In the genomic region with DNA sequence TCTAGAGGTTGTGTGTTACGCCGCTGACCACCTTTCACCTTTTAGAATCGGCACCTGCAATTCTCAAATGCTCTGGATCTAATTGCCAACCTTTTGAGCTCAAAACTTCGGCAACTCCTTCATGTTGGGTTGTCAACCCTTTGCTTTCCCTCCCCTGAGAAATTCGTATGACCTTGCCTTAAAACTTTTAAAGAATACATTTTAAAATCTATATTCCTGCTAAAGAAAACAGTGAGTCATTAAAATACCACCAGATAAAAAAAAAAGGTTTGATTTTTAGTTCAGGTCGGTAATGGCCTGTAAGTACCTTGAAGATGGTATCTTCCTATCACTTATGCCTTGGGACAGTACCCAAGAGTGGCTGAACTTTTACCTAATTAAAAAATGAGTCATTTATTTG, we compare ENCODE assay signal across 9 cellular contexts. TPM values are rescaled to one million over a fixed set of nuclear protein-coding genes. Genes with fewer than 3 reads are reported as not detected.
DNase-seq lines count a peak whose midpoint lies in the region; ATAC-seq and TF ChIP-seq lines count a peak whose summit lies in the region.
"Not testable (repeated sequence)": the region's sequence is repeated elsewhere in the genome, so short reads cannot be mapped to it uniquely, and the experiment has no call there.
"Had no signal": no experiment of that assay in that cellular context is flagged by ENCODE, and none has a peak within 500 bp of the region (broad histone marks: within the 10 kb centered on the region; RNA-seq: fewer than 3 reads in every experiment).

No MANE protein-coding gene starts in this region.

- not testable (repeated sequence) for H3K27ac Mint-ChIP-seq in CD4-positive, alpha-beta T cell; T-helper 1 cell treated with Interleukin-12 subunit alpha and Interleukin-12 subunit beta and Interleukin-4 antibody, amounts not matched to agents 30 μg/mL and 1 μg/mL, for 36 hours; natural killer cell treated with Interleukin-12 subunit alpha and Interleukin-12 subunit beta and Interleukin-15 and Interleukin-18, amount 100 ng/mL, for 72 hours

- ATAC-seq in CD4-positive, alpha-beta T cell (ENCODE audit: poor library complexity); natural killer cell treated with Interleukin-12 subunit alpha and Interleukin-12 subunit beta and Interleukin-15 and Interleukin-18, amount 100 ng/mL, for 72 hours: not testable (repeated sequence)

- not testable (repeated sequence) for H3K36me3 ChIP-seq in ascending aorta; endocrine pancreas (ENCODE audit: control insufficient read depth, insufficient read depth, low read length); iPS-18a (ENCODE audit: control insufficient read depth, low read depth, low read length); subcutaneous abdominal adipose tissue (ENCODE audit: control insufficient read depth in 5 of 5, insufficient read depth in 5 of 5, low read length in 5 of 5)

- H3K9me3 Mint-ChIP-seq in CD4-positive, alpha-beta T cell; T-helper 1 cell treated with Interleukin-12 subunit alpha and Interleukin-12 subunit beta and Interleukin-4 antibody, amounts not matched to agents 30 μg/mL and 1 μg/mL, for 36 hours; natural killer cell treated with Interleukin-12 subunit alpha and Interleukin-12 subunit beta and Interleukin-15 and Interleukin-18, amount 100 ng/mL, for 72 hours: not testable (repeated sequence)

- peaks cover 14% of the 10 kb centered on the region for H3K4me1 Mint-ChIP-seq in CD4-positive, alpha-beta T cell (ENCODE audit: low read depth)
- H3K4me1 Mint-ChIP-seq in T-helper 1 cell treated with Interleukin-12 subunit alpha and Interleukin-12 subunit beta and Interleukin-4 antibody, amounts not matched to agents 30 μg/mL and 1 μg/mL, for 36 hours (ENCODE audit: low read depth) = peaks cover 41% of the 10 kb centered on the region
- peaks cover 10 to 14% of the 10 kb centered on the region in 2 donors for H3K4me1 Mint-ChIP-seq in natural killer cell treated with Interleukin-12 subunit alpha and Interleukin-12 subunit beta and Interleukin-15 and Interleukin-18, amount 100 ng/mL, for 72 hours (ENCODE audit: low read depth in 2 of 2)

- not testable (repeated sequence) for H3K9ac ChIP-seq in endocrine pancreas (ENCODE audit: control insufficient read depth, insufficient read depth, low read length)
- H3K9ac ChIP-seq in iPS-18a (ENCODE audit: low read length) (peak overlapping the region; percentile 79), subcutaneous abdominal adipose tissue (ENCODE audit: low read length in 5 of 5) (peak overlapping the region in 2 of 5 donors; percentile 47 to 88)

- POLR2A ChIA-PET in CD4-positive, alpha-beta T cell (lab: Charles Lee) = not testable (repeated sequence)

- intact Hi-C loops in CD4-positive, alpha-beta T cell (cut with DNase I, micrococcal nuclease); ascending aorta (cut with DNase I): not testable (repeated sequence)

- not testable (repeated sequence) for H3K9me3 ChIP-seq in CD4-positive, alpha-beta T cell (ENCODE audit: control insufficient read depth, low read length); ascending aorta; endocrine pancreas (ENCODE audit: control insufficient read depth, low read length); iPS-18a (ENCODE audit: control insufficient read depth, low read depth, low read length); subcutaneous abdominal adipose tissue (ENCODE audit: control insufficient read depth in 5 of 5, low read length in 5 of 5)

- not testable (repeated sequence) for H3K4me1 ChIP-seq in ascending aorta; endocrine pancreas (ENCODE audit: control insufficient read depth, insufficient read depth, low read length)
- peaks cover 37% of the 10 kb centered on the region for H3K4me1 ChIP-seq in iPS-18a (ENCODE audit: control insufficient read depth, low read depth, low read length)
- H3K4me1 ChIP-seq in subcutaneous abdominal adipose tissue (ENCODE audit: control insufficient read depth in 5 of 5, insufficient read depth in 5 of 5, low read length in 5 of 5) = peaks cover 0 to 37% (median 17%) of the 10 kb centered on the region in 5 donors

- not testable (repeated sequence) for H3K36me3 Mint-ChIP-seq in CD4-positive, alpha-beta T cell (ENCODE audit: low read depth); T-helper 1 cell treated with Interleukin-12 subunit alpha and Interleukin-12 subunit beta and Interleukin-4 antibody, amounts not matched to agents 30 μg/mL and 1 μg/mL, for 36 hours (ENCODE audit: low read depth); natural killer cell treated with Interleukin-12 subunit alpha and Interleukin-12 subunit beta and Interleukin-15 and Interleukin-18, amount 100 ng/mL, for 72 hours

- H3K27me3 ChIP-seq in CD4-positive, alpha-beta T cell (ENCODE audit: control insufficient read depth, insufficient read depth, low read length) = peaks cover 16% of the 10 kb centered on the region
- not testable (repeated sequence) for H3K27me3 ChIP-seq in HL-60 (ENCODE audit: insufficient read depth, poor library complexity, severe bottlenecking); ascending aorta; endocrine pancreas (ENCODE audit: control insufficient read depth, insufficient read depth, low read length); iPS-18a (ENCODE audit: control insufficient read depth, insufficient read depth, low read length); subcutaneous abdominal adipose tissue (ENCODE audit: control insufficient read depth in 5 of 5, insufficient read depth in 4 of 5, low read length in 5 of 5)

- H3K27me3 Mint-ChIP-seq in CD4-positive, alpha-beta T cell = peaks cover 39% of the 10 kb centered on the region
- H3K27me3 Mint-ChIP-seq in T-helper 1 cell treated with Interleukin-12 subunit alpha and Interleukin-12 subunit beta and Interleukin-4 antibody, amounts not matched to agents 30 μg/mL and 1 μg/mL, for 36 hours (ENCODE audit: low read depth) = peaks cover 32% of the 10 kb centered on the region
- peaks cover 37 to 49% of the 10 kb centered on the region in 2 donors for H3K27me3 Mint-ChIP-seq in natural killer cell treated with Interleukin-12 subunit alpha and Interleukin-12 subunit beta and Interleukin-15 and Interleukin-18, amount 100 ng/mL, for 72 hours

- DNase-seq in CD4-positive, alpha-beta T cell; HL-60 (ENCODE audit: low read depth in 1 of 2, low spot score in 1 of 2); ascending aorta (ENCODE audit: low spot score in 2 of 2); natural killer cell treated with Interleukin-12 subunit alpha and Interleukin-12 subunit beta and Interleukin-15 and Interleukin-18, amount 100 ng/mL, for 72 hours (ENCODE audit: low spot score): not testable (repeated sequence)

- H3K27ac ChIP-seq in CD4-positive, alpha-beta T cell (ENCODE audit: low read depth, low read length); HL-60 (replicated peaks); ascending aorta; iPS-18a (ENCODE audit: low read length): not testable (repeated sequence)
- peak overlapping the region; percentile 18 for H3K27ac ChIP-seq in subcutaneous abdominal adipose tissue (ENCODE audit: low read depth, low read length)

- CTCF ChIA-PET in CD4-positive, alpha-beta T cell (lab: Charles Lee) = not testable (repeated sequence)

- peak overlapping the region; percentile 23 for H3K4me3 Mint-ChIP-seq in CD4-positive, alpha-beta T cell
- H3K4me3 Mint-ChIP-seq in T-helper 1 cell treated with Interleukin-12 subunit alpha and Interleukin-12 subunit beta and Interleukin-4 antibody, amounts not matched to agents 30 μg/mL and 1 μg/mL, for 36 hours = peak overlapping the region; percentile 43
- H3K4me3 Mint-ChIP-seq in natural killer cell treated with Interleukin-12 subunit alpha and Interleukin-12 subunit beta and Interleukin-15 and Interleukin-18, amount 100 ng/mL, for 72 hours = peak overlapping the region; percentile 50

- peak overlapping the region; percentile 22 for H3K4me3 ChIP-seq in HL-60 (replicated peaks; ENCODE audit: insufficient read depth, low read length)
- peak overlapping the region; percentile 26 to 28 for H3K4me3 ChIP-seq in ascending aorta
- peak overlapping the region; percentile 97 for H3K4me3 ChIP-seq in endocrine pancreas (ENCODE audit: control insufficient read depth, insufficient read depth, low read length)
- H3K4me3 ChIP-seq in iPS-18a (ENCODE audit: low read length) = peak overlapping the region; percentile 67
- H3K4me3 ChIP-seq in subcutaneous abdominal adipose tissue (ENCODE audit: low read depth in 1 of 5, low read length in 5 of 5) = peak overlapping the region; percentile 33 to 56 (median 40)

- not testable (repeated sequence) for TF ChIP-seq CTCF in CD4-positive, alpha-beta T cell (IDR thresholded peaks at IDR 0.05); HL-60 (IDR thresholded peaks at IDR 0.05; ENCODE audit: insufficient read depth, low read length); ascending aorta (IDR thresholded peaks at IDR 0.05)

RNA-seq across cellular contexts. Expression of gene RBM47, which starts 1.3 kb away (rescaled TPM):
- under 1 TPM; 0.27 to 0.92 TPM for total RNA-seq in CD4-positive, alpha-beta T cell
- 7.1 TPM for total RNA-seq in ascending aorta
- 10 to 100 TPM in 1 of 2 donors, 1 to 10 TPM in 1; 8.5 to 15.4 TPM for total RNA-seq in natural killer cell treated with Interleukin-12 subunit alpha and Interleukin-12 subunit beta and Interleukin-15 and Interleukin-18, amount 100 ng/mL, for 72 hours
- total RNA-seq: myocyte had no signal

Comparison
In these comparisons a context has a peak if more than half of its experiments do, and no peak if none do; other contexts are left out.
1. H3K4me3 ChIP-seq: peak in every context shown above with its lines; median percentile 97 in endocrine pancreas; 67 in iPS-18a; 40 in subcutaneous abdominal adipose tissue; 27 in ascending aorta; 22 in HL-60.